Comparison of ENCODE assay signal across 8 cellular contexts in the genomic region with DNA sequence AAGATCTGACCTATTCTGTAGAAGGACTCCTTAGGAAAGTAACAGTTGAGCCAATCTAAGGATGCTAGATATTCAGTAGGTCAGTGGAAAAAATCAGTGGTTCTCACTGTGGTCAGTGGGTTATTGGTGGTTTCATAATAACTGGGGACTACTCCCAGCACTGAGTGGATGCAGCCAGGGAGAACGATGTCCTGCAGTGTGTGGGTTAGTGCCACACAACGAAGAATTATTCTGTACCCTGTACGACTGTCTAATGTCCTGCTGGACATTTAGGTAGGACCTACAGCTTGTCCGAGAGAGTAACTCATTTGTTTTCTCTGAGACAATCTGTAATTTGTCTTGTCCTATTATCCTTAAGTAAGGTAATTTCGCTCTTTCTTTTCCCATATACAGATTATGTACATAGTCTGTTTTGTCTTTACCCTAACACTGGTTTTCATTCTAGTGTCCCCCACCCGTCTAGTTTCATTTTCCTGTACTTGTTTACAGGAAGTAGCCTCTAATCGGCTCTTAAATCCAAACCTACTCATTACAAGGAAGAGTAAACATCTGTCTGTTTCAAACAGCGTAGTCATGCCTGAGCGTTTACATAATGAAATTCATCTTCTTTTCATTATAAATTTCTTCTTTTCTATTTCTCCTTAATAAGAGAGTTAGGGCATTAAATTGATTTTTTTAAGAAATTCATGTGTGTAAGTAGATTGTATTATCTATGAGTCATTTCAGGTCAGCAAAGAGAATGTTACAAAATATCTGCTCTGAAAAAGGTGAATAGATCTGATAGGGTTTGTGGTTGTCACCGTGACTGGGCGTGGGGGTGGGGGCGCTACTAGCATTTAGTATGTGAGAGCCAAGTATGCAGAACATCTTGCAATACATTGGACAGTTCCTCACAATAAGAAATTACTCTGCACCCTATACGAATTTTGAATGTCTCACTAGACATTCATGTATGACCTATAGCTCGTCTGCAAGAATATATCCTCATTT. TPM values are rescaled to one million over a fixed set of nuclear protein-coding genes. Genes with fewer than 3 reads are reported as not detected.
DNase-seq lines count a peak whose midpoint lies in the region; ATAC-seq and TF ChIP-seq lines count a peak whose summit lies in the region.

No MANE protein-coding gene starts in this region.

- H3K9me3 Mint-ChIP-seq in T-cell = no peaks in the 10 kb centered on the region
- H3K9me3 Mint-ChIP-seq in activated naive CD4-positive, alpha-beta T cell treated with anti-CD3 and anti-CD28 coated beads, Interleukin-2, amount 50 U/mL, for 72 hours = no peaks in the 10 kb centered on the region

- peak; percentile 56 to 73 (median 65) for ATAC-seq in T-cell (replicated peaks in 1 of 4)
- ATAC-seq in activated naive CD4-positive, alpha-beta T cell treated with anti-CD3 and anti-CD28 coated beads, Interleukin-2, amount 50 U/mL, for 72 hours = peak; percentile 29 to 49
- ATAC-seq in GM19324 (IDR thresholded peaks at IDR 0.05; ENCODE audit: low FRiP score, unreplicated experiment) = no peak
- ATAC-seq in GM21825 (IDR thresholded peaks at IDR 0.05; ENCODE audit: unreplicated experiment) = no peak

- no peaks in the 10 kb centered on the region for H3K36me3 ChIP-seq in ovary

- intact Hi-C loops in ovary (cut with DNase I) = no loop called here

- POLR2A ChIA-PET in T-cell (lab: Charles Lee) = interaction anchor here in 1 of 2 donors (0.6 kb wide), 1 partner anchor 20 kb away, joined by 3 read pairs; no protein-coding TSS in a partner anchor

- WGBS in ovary, 3 donors = 71 to 83% (median 76%) methylated on average over 14 of the region's 14 CpGs

- DNase-seq in H4 (ENCODE audit: low spot score) (peak; percentile 61), T-cell (peak; percentile 43 to 81 (median 72)), ovary (no peak), SIG-M5 (lab: John Stamatoyannopoulos, UW) (no peak)
- DNase-seq in activated naive CD4-positive, alpha-beta T cell treated with anti-CD3 and anti-CD28 coated beads, Interleukin-2, amount 50 U/mL, for 72 hours (ENCODE audit: low spot score in 2 of 2) = peak in 1 of 2 donors; percentile 36
- peak; percentile 53 to 70 for DNase-seq in stimulated activated CD4-positive, alpha-beta T cell treated with anti-CD3 and anti-CD28 coated beads, Interleukin-4, amount 100 ng/mL, for 48 hours (ENCODE audit: low read depth in 2 of 2)

- no peak for TF ChIP-seq CTCF in ovary (IDR thresholded peaks at IDR 0.05)

- TF ChIP-seq POLR2A in ovary (IDR thresholded peaks at IDR 0.05) = no peak

- peaks cover 72 to 78% (median 76%) of the 10 kb centered on the region in 3 donors for H3K4me1 Mint-ChIP-seq in T-cell

- CTCF ChIA-PET in T-cell (lab: Charles Lee) = interaction anchor here (0.6 to 2.8 kb wide), 6 partner anchors 27 to 325 kb away, joined by 3 to 11 read pairs (median 3); no protein-coding TSS in a partner anchor

- TF ChIP-seq EP300 in ovary (IDR thresholded peaks at IDR 0.05) = no peak

- H3K4me1 ChIP-seq in ovary (ENCODE audit: insufficient read depth) = no peaks in the 10 kb centered on the region

- no peaks in the 10 kb centered on the region for H3K27me3 Mint-ChIP-seq in T-cell

- H3K36me3 Mint-ChIP-seq in T-cell = peaks cover 54% of the 10 kb centered on the region
- peaks cover 19 to 42% of the 10 kb centered on the region in 2 donors for H3K36me3 Mint-ChIP-seq in activated naive CD4-positive, alpha-beta T cell treated with anti-CD3 and anti-CD28 coated beads, Interleukin-2, amount 50 U/mL, for 72 hours

- peak overlapping the region; percentile 5 to 60 (median 49) for H3K4me3 Mint-ChIP-seq in T-cell

- no peak overlapping the region for H3K4me3 ChIP-seq in ovary

- peak overlapping the region; percentile 76 to 91 for H3K27ac Mint-ChIP-seq in T-cell
- peak overlapping the region; percentile 53 to 72 for H3K27ac Mint-ChIP-seq in activated naive CD4-positive, alpha-beta T cell treated with anti-CD3 and anti-CD28 coated beads, Interleukin-2, amount 50 U/mL, for 72 hours

- no peaks in the 10 kb centered on the region for H3K9me3 ChIP-seq in ovary

- H3K27ac ChIP-seq in ovary = no peak overlapping the region

- no peaks in the 10 kb centered on the region for H3K27me3 ChIP-seq in ovary

RNA-seq across cellular contexts. Expression of gene ZC3HAV1L, which starts 8.3 kb away (rescaled TPM):
- 0.29 and 2.4 TPM in 2 replicates for total RNA-seq in H4 (2014; rRNA removed; shearing (Covaris generic))
- 1 to 10 TPM; 1.2 to 7.6 (median 5.1) TPM for total RNA-seq in T-cell
- total RNA-seq in activated naive CD4-positive, alpha-beta T cell treated with anti-CD3 and anti-CD28 coated beads, Interleukin-2, amount 50 U/mL, for 72 hours = 10 to 100 TPM in 1 of 2 donors, 1 to 10 TPM in 1; 2.0 to 22.6 TPM
- total RNA-seq in ovary = 10 to 100 TPM; 21.3 to 46.4 (median 25.2) TPM
- polyA plus RNA-seq in ovary = 1 to 10 TPM; 2.6 to 7.0 TPM

Comparison
In these comparisons a context has a peak if more than half of its experiments do, and no peak if none do; other contexts are left out.
1. DNase-seq: peak in H4 (single experiment), T-cell (34 of 34) and stimulated activated CD4-positive, alpha-beta T cell treated with anti-CD3 and anti-CD28 coated beads, Interleukin-4, amount 100 ng/mL, for 48 hours (2 of 2); none in ovary (0 of 5) and SIG-M5 (single experiment).
2. ATAC-seq: peak in T-cell (4 of 4) and activated naive CD4-positive, alpha-beta T cell treated with anti-CD3 and anti-CD28 coated beads, Interleukin-2, amount 50 U/mL, for 72 hours (2 of 2); none in GM19324 (single experiment) and GM21825 (single experiment).